In the genomic region with DNA sequence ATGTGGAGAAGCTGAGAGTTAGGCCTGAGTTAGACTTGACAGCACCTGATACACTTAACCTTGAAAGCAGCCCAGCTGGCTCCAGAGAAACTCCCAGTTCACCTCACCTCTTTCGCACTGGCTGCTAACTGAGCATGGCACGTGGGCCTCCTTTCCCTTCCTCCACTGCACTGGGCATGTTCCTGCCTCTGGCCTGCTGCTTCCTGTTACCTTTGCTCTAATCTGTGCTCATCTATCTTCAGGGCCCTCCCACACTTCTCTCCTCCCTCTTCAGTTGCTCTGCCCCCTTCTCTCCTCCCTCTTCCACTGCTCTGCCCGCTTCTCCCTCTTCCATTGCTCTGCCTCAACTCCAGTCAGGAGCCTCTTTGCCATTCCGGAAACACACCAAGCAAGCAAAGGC, we compare ENCODE assay signal across 15 cellular contexts. TPM values are rescaled to one million over a fixed set of nuclear protein-coding genes. Genes with fewer than 3 reads are reported as not detected.
DNase-seq lines count a peak whose midpoint lies in the region; ATAC-seq, FAIRE-seq and TF ChIP-seq lines count a peak whose summit lies in the region.
"Had no signal": no experiment of that assay in that cellular context is flagged by ENCODE, and none has a peak within 500 bp of the region (broad histone marks: within the 10 kb centered on the region; RNA-seq: fewer than 3 reads in every experiment).

No MANE protein-coding gene starts in this region.

- intact Hi-C loops in spleen (cut with DNase I; ENCODE audit: low total_unique reads), result no loop called here

- H3K4me3 Mint-ChIP-seq in activated T-cell treated with anti-CD3 and anti-CD28 coated beads, Interleukin-2, amount 50 U/mL, for 24 hours, result no peak overlapping the region
- no peak overlapping the region for H3K4me3 Mint-ChIP-seq in stimulated activated naive CD8-positive, alpha-beta T cell treated with anti-CD3 and anti-CD28 coated beads, Interleukin-15, amount 100 ng/mL, for 72 hours
- H3K4me3 Mint-ChIP-seq: T-cell had no signal

- H3K27ac ChIP-seq in keratinocyte (ENCODE audit: control insufficient read depth, insufficient read depth, low read length) (peak overlapping the region; percentile 53), spleen (peak overlapping the region in 1 of 8 donors; percentile 42)

- peak overlapping the region; percentile 19 for H3K27ac Mint-ChIP-seq in activated T-cell treated with anti-CD3 and anti-CD28 coated beads, Interleukin-2, amount 50 U/mL, for 24 hours
- no peak overlapping the region for H3K27ac Mint-ChIP-seq in stimulated activated naive CD8-positive, alpha-beta T cell treated with anti-CD3 and anti-CD28 coated beads, Interleukin-15, amount 100 ng/mL, for 72 hours

- DNase-seq in activated T-cell treated with anti-CD3 and anti-CD28 coated beads, Interleukin-2, amount 50 U/mL, for 24 hours, result no peak
- no peak for DNase-seq in activated T-cell treated with anti-CD3 and anti-CD28 coated beads for 4 hours
- peak; percentile 48 for DNase-seq in SW480 (ENCODE audit: low spot score)
- no peak for DNase-seq in keratinocyte (ENCODE audit: low read depth, low spot score)
- DNase-seq in spleen, result peak; percentile 40
- no peak for DNase-seq in stimulated activated naive CD8-positive, alpha-beta T cell treated with anti-CD3 and anti-CD28 coated beads, Interleukin-15, amount 100 ng/mL, for 72 hours
- DNase-seq: AML-193; caudate nucleus; foreskin fibroblast; mesendoderm; NCI-H1694; stimulated activated naive CD4-positive, alpha-beta T cell treated with Interleukin-2 at 50 U/mL for 16 hours; T-cell had no signal

- FAIRE-seq in keratinocyte (lab: Jason Lieb, UNC), result peak; percentile 83

- peaks cover 30% of the 10 kb centered on the region for H3K79me2 ChIP-seq in keratinocyte (ENCODE audit: control insufficient read depth, insufficient read depth, low read length)

- no peaks in the 10 kb centered on the region for H3K9me1 ChIP-seq in keratinocyte (ENCODE audit: control insufficient read depth, extremely low read depth, insufficient read depth, low read length)

- no peak for TF ChIP-seq POLR2A in spleen (IDR thresholded peaks at IDR 0.05)

- peaks cover 9% of the 10 kb centered on the region for H3K4me1 ChIP-seq in keratinocyte (ENCODE audit: control insufficient read depth, extremely low read depth, insufficient read depth, low read length)
- peaks cover 0 to 5% (median 0%) of the 10 kb centered on the region in 6 donors for H3K4me1 ChIP-seq in spleen

- dilution Hi-C loops in keratinocyte (cut with MboI; ENCODE audit: extremely low pct_ligation_motif_present, low sequenced_read_pairs), result no loop called here

- ATAC-seq in stimulated activated naive CD8-positive, alpha-beta T cell treated with anti-CD3 and anti-CD28 coated beads, Interleukin-15, amount 100 ng/mL, for 72 hours, result no peak
- no peak for ATAC-seq in GM21367 (IDR thresholded peaks at IDR 0.05; ENCODE audit: unreplicated experiment)
- no peak for ATAC-seq in GM21390 (IDR thresholded peaks at IDR 0.05; ENCODE audit: unreplicated experiment)
- ATAC-seq: T-cell had no signal

- no peaks in the 10 kb centered on the region for H3K27me3 Mint-ChIP-seq in activated T-cell treated with anti-CD3 and anti-CD28 coated beads, Interleukin-2, amount 50 U/mL, for 24 hours
- H3K27me3 Mint-ChIP-seq in stimulated activated naive CD8-positive, alpha-beta T cell treated with anti-CD3 and anti-CD28 coated beads, Interleukin-15, amount 100 ng/mL, for 72 hours, result no peaks in the 10 kb centered on the region
- H3K27me3 Mint-ChIP-seq: T-cell had no signal

- peaks cover 92% of the 10 kb centered on the region for H3K36me3 Mint-ChIP-seq in activated T-cell treated with anti-CD3 and anti-CD28 coated beads, Interleukin-2, amount 50 U/mL, for 24 hours (ENCODE audit: low read depth)

- H3K4me1 Mint-ChIP-seq in activated T-cell treated with anti-CD3 and anti-CD28 coated beads, Interleukin-2, amount 50 U/mL, for 24 hours (ENCODE audit: low read depth), result no peaks in the 10 kb centered on the region
- H3K4me1 Mint-ChIP-seq in stimulated activated naive CD8-positive, alpha-beta T cell treated with anti-CD3 and anti-CD28 coated beads, Interleukin-15, amount 100 ng/mL, for 72 hours, result no peaks in the 10 kb centered on the region

- H3K9me3 ChIP-seq in keratinocyte (ENCODE audit: control insufficient read depth, low read depth, low read length) (no peaks in the 10 kb centered on the region), spleen (no peaks in the 10 kb centered on the region)

- 71 to 79% (median 77%) methylated on average over 4 of the region's 4 CpGs for WGBS in spleen, 5 donors

- H3K36me3 ChIP-seq in keratinocyte (ENCODE audit: control insufficient read depth in 2 of 2, extremely low read depth in 1 of 2, insufficient read depth in 2 of 2, low read length in 2 of 2) (peaks cover 57 to 60% of the 10 kb centered on the region in 2 experiments), spleen (peaks cover 3 to 97% (median 70%) of the 10 kb centered on the region in 6 donors)

- H3K9me3 Mint-ChIP-seq in activated T-cell treated with anti-CD3 and anti-CD28 coated beads, Interleukin-2, amount 50 U/mL, for 24 hours, result no peaks in the 10 kb centered on the region
- H3K9me3 Mint-ChIP-seq in stimulated activated naive CD8-positive, alpha-beta T cell treated with anti-CD3 and anti-CD28 coated beads, Interleukin-15, amount 100 ng/mL, for 72 hours, result no peaks in the 10 kb centered on the region
- H3K9me3 Mint-ChIP-seq: T-cell had no signal

- no peak overlapping the region for H3K4me2 ChIP-seq in keratinocyte (ENCODE audit: control insufficient read depth, extremely low read depth, insufficient read depth, low read depth, low read length)

- no peak overlapping the region for H2AFZ ChIP-seq in keratinocyte (ENCODE audit: control insufficient read depth, low read length)

- H4K20me1 ChIP-seq in keratinocyte (ENCODE audit: control insufficient read depth, extremely low read depth, insufficient read depth, low read length), result peaks cover 9% of the 10 kb centered on the region

- no peak overlapping the region for H3K9ac ChIP-seq in keratinocyte (ENCODE audit: control insufficient read depth, extremely low read depth, insufficient read depth, low read length)

- H3K27me3 ChIP-seq in keratinocyte (ENCODE audit: control insufficient read depth, extremely low read depth, insufficient read depth, low read length), result no peaks in the 10 kb centered on the region
- H3K27me3 ChIP-seq in spleen (replicated peaks in 1 of 7), result no peaks in the 10 kb centered on the region

- TF ChIP-seq CTCF in keratinocyte (optimal IDR thresholded peaks at IDR 0.05 in 1 of 3, IDR thresholded peaks at IDR 0.05 in 1 of 3, conservative IDR thresholded peaks at IDR 0.05 in 1 of 3; ENCODE audit: extremely low read depth in 1 of 3, insufficient read depth in 2 of 3, low read length in 3 of 3), result no peak
- no peak for TF ChIP-seq CTCF in spleen (IDR thresholded peaks at IDR 0.05 in 8 of 11, conservative IDR thresholded peaks at IDR 0.05 in 3 of 11)

- H3K4me3 ChIP-seq in keratinocyte (ENCODE audit: control insufficient read depth in 2 of 3, extremely low read depth in 1 of 3, insufficient read depth in 2 of 3, low read depth in 1 of 3, low read length in 3 of 3) (no peak overlapping the region), spleen (no peak overlapping the region)

RNA-seq across cellular contexts. Expression of gene UBE2V1, which starts 13.7 kb away (rescaled TPM):
- polyA plus RNA-seq in keratinocyte (61.8 to 155 TPM (median 117 TPM) in 3 replicates), spleen (10 to 100 TPM; 62.3 to 76.9 (median 69.5) TPM)
- 233 TPM for polyA plus RNA-seq in keratinocyte (2011; ENCODE audit: low read depth)
- 146 and 182 TPM in 2 replicates for polyA plus RNA-seq in keratinocyte (2011; cell fraction: cytosol; rRNA removed)
- 132 and 143 TPM in 2 replicates for polyA plus RNA-seq in keratinocyte (2011; cell fraction: nucleus; rRNA removed)
- polyA plus RNA-seq in keratinocyte (2012; ENCODE audit: low replicate concordance), result 92.0 and 131 TPM in 2 replicates
- polyA minus RNA-seq in keratinocyte, result 32.3 to 92.9 TPM (median 62.0 TPM) in 3 replicates
- 37.2 TPM for polyA minus RNA-seq in keratinocyte (2011; cell fraction: cytosol; rRNA and poly(A)+ RNA removed)
- 32.3 and 62.8 TPM in 2 replicates for polyA minus RNA-seq in keratinocyte (2011; cell fraction: nucleus; rRNA and poly(A)+ RNA removed)
- total RNA-seq in spleen, result 100 to 1,000 TPM; 110 to 140 (median 131) TPM

RNA-seq across cellular contexts. Expression of gene PEDS1, which starts 26.9 kb away (rescaled TPM):
- polyA plus RNA-seq in keratinocyte (48.7 to 77.3 TPM (median 62.3 TPM) in 3 replicates), spleen (10 to 100 TPM in 2 of 3 donors, 1 to 10 TPM in 1; 9.6 to 14.3 (median 12.2) TPM)
- polyA plus RNA-seq in keratinocyte (2011; ENCODE audit: low read depth), result 33.8 TPM
- 70.2 and 70.3 TPM in 2 replicates for polyA plus RNA-seq in keratinocyte (2011; cell fraction: cytosol; rRNA removed)
- 95.5 and 103 TPM in 2 replicates for polyA plus RNA-seq in keratinocyte (2011; cell fraction: nucleus; rRNA removed)
- 45.3 and 52.4 TPM in 2 replicates for polyA plus RNA-seq in keratinocyte (2012; ENCODE audit: low replicate concordance)
- polyA minus RNA-seq in keratinocyte, result 117 to 209 TPM (median 146 TPM) in 3 replicates
- 103 TPM for polyA minus RNA-seq in keratinocyte (2011; cell fraction: cytosol; rRNA and poly(A)+ RNA removed)
- 42.4 and 47.5 TPM in 2 replicates for polyA minus RNA-seq in keratinocyte (2011; cell fraction: nucleus; rRNA and poly(A)+ RNA removed)
- 10 to 100 TPM; 15.3 to 24.8 (median 20.3) TPM for total RNA-seq in spleen

Comparison
In these comparisons a context has a peak if more than half of its experiments do, and no peak if none do; other contexts are left out.
1. DNase-seq: peak in SW480 (single experiment) and spleen (single experiment); none in activated T-cell treated with anti-CD3 and anti-CD28 coated beads, Interleukin-2, amount 50 U/mL, for 24 hours (single experiment), activated T-cell treated with anti-CD3 and anti-CD28 coated beads for 4 hours (single experiment), keratinocyte (single experiment) and stimulated activated naive CD8-positive, alpha-beta T cell treated with anti-CD3 and anti-CD28 coated beads, Interleukin-15, amount 100 ng/mL, for 72 hours (0 of 2).